1 cellular context compared by ENCODE assay signal in genomic region chr19:1374250-1374577, GRCh38.
TF ChIP-seq lines count a peak whose summit lies in the region.

No MANE protein-coding gene starts in this region.

TF ChIP-seq in HepG2, 621 proteins besides CTCF, POLR2A, EP300 and RAD21 (continued from another document):
- peak; percentile 29; the same call in 1 of the 2 replicates for TF ChIP-seq TFDP1 (CRISPR knock-in tag; IDR thresholded peaks at IDR 0.05; ENCODE audit: borderline replicate concordance)
- peak; percentile 32; the same call in 1 of the 2 replicates for TF ChIP-seq HMG20A (CRISPR knock-in tag; IDR thresholded peaks at IDR 0.05; ENCODE audit: borderline replicate concordance)
- no peak for TF ChIP-seq ZNF281 (CRISPR knock-in tag; IDR thresholded peaks at IDR 0.05; ENCODE audit: borderline replicate concordance)
- peak; percentile 38; the same call in 1 of the 2 replicates for TF ChIP-seq ZNF331 (CRISPR knock-in tag; IDR thresholded peaks at IDR 0.05)
- peak; percentile 50; the same call in 1 of the 2 replicates for TF ChIP-seq SALL1 (CRISPR knock-in tag; IDR thresholded peaks at IDR 0.05)
- TF ChIP-seq MYPOP (CRISPR knock-in tag; IDR thresholded peaks at IDR 0.05), result no peak
- 0 out of 2 replicates have a peak, but pooled peaks have one; percentile 35 for TF ChIP-seq ZBED4 (CRISPR knock-in tag; IDR thresholded peaks at IDR 0.05; ENCODE audit: borderline replicate concordance)
- 0 out of 2 replicates have a peak, but pooled peaks have one; percentile 10 for TF ChIP-seq ELF3 (CRISPR knock-in tag; IDR thresholded peaks at IDR 0.05)
- 0 out of 2 replicates have a peak, but pooled peaks have one; percentile 46 for TF ChIP-seq FOXK1 (CRISPR knock-in tag; IDR thresholded peaks at IDR 0.05; ENCODE audit: borderline replicate concordance, low read depth)
- no peak for TF ChIP-seq GABPA (IDR thresholded peaks at IDR 0.05; ENCODE audit: low read depth, low read length)
- no peak for TF ChIP-seq GABPA (CRISPR knock-in tag; IDR thresholded peaks at IDR 0.05; ENCODE audit: low read depth)
